1 cellular context compared by ENCODE assay signal in the genomic region with DNA sequence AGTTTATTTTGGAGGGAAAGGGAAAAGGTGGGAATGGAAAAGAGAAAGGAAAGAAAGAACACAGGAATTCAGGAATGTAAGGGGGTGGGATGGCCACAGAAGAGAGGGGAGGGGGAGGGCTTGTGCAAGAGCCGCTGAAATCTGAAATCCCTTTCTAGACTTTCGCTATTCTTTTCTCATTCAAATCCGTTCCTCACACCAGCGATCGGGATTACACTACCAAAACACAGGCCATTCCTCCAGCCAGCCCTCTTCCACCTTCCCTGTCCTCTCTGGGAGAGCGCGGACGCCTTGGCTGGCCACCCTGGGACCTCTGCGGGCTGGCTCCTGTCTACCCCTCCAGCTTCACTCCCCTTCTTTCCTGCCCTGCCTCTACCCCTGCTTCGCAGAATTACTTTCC.
TF ChIP-seq lines count a peak whose summit lies in the region.

No MANE protein-coding gene starts in this region.

TF ChIP-seq in H1, 55 proteins besides CTCF, POLR2A, EP300 and RAD21:
- no peak for TF ChIP-seq CBX5 (IDR thresholded peaks at IDR 0.05; ENCODE audit: low read depth, low read length)
